ENCODE assay signal across 1 cellular context in the genomic region with DNA sequence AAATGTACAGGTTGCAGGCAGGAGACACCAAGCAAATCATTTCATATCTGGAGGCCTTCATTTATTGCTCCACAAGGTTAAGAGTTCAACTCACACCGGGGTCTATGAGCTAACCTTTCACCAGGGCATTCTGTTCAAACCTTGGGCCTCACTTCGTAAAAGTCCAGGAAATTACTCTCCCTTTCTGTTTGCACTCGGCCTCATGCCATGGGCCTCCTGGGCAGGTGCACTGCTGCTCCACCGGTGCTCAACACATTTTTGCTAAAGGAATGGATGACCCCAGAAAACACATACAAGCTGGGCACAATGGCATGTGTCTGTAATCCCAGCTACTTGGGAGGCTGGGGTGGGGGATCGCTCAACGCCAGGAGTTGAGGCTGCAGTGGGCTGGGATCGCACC.
A peak's percentile ranks its signal among the peaks of the same experiment; 100 is the strongest.
TF ChIP-seq lines count a peak whose summit lies in the region.

No MANE protein-coding gene starts in this region.

TF ChIP-seq in HepG2, 621 proteins besides CTCF, POLR2A, EP300 and RAD21 (continued from another document and continues in another):
- TF ChIP-seq, protein P1, sequence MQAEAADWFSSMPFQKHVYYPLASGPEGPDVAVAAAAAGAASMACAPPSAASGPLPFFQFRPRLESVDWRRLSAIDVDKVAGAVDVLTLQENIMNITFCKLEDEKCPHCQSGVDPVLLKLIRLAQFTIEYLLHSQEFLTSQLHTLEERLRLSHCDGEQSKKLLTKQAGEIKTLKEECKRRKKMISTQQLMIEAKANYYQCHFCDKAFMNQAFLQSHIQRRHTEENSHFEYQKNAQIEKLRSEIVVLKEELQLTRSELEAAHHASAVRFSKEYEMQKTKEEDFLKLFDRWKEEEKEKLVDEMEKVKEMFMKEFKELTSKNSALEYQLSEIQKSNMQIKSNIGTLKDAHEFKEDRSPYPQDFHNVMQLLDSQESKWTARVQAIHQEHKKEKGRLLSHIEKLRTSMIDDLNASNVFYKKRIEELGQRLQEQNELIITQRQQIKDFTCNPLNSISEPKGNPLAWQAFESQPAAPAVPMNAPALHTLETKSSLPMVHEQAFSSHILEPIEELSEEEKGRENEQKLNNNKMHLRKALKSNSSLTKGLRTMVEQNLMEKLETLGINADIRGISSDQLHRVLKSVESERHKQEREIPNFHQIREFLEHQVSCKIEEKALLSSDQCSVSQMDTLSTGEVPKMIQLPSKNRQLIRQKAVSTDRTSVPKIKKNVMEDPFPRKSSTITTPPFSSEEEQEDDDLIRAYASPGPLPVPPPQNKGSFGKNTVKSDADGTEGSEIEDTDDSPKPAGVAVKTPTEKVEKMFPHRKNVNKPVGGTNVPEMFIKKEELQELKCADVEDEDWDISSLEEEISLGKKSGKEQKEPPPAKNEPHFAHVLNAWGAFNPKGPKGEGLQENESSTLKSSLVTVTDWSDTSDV (CRISPR knock-in tag; IDR thresholded peaks at IDR 0.05) = no peak
- TF ChIP-seq, protein P2, sequence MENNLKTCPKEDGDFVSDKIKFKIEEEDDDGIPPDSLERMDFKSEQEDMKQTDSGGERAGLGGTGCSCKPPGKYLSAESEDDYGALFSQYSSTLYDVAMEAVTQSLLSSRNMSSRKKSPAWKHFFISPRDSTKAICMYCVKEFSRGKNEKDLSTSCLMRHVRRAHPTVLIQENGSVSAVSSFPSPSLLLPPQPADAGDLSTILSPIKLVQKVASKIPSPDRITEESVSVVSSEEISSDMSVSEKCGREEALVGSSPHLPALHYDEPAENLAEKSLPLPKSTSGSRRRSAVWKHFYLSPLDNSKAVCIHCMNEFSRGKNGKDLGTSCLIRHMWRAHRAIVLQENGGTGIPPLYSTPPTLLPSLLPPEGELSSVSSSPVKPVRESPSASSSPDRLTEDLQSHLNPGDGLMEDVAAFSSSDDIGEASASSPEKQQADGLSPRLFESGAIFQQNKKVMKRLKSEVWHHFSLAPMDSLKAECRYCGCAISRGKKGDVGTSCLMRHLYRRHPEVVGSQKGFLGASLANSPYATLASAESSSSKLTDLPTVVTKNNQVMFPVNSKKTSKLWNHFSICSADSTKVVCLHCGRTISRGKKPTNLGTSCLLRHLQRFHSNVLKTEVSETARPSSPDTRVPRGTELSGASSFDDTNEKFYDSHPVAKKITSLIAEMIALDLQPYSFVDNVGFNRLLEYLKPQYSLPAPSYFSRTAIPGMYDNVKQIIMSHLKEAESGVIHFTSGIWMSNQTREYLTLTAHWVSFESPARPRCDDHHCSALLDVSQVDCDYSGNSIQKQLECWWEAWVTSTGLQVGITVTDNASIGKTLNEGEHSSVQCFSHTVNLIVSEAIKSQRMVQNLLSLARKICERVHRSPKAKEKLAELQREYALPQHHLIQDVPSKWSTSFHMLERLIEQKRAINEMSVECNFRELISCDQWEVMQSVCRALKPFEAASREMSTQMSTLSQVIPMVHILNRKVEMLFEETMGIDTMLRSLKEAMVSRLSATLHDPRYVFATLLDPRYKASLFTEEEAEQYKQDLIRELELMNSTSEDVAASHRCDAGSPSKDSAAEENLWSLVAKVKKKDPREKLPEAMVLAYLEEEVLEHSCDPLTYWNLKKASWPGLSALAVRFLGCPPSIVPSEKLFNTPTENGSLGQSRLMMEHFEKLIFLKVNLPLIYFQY (CRISPR knock-in tag; IDR thresholded peaks at IDR 0.05; ENCODE audit: borderline replicate concordance) = no peak
- TF ChIP-seq, protein P3, sequence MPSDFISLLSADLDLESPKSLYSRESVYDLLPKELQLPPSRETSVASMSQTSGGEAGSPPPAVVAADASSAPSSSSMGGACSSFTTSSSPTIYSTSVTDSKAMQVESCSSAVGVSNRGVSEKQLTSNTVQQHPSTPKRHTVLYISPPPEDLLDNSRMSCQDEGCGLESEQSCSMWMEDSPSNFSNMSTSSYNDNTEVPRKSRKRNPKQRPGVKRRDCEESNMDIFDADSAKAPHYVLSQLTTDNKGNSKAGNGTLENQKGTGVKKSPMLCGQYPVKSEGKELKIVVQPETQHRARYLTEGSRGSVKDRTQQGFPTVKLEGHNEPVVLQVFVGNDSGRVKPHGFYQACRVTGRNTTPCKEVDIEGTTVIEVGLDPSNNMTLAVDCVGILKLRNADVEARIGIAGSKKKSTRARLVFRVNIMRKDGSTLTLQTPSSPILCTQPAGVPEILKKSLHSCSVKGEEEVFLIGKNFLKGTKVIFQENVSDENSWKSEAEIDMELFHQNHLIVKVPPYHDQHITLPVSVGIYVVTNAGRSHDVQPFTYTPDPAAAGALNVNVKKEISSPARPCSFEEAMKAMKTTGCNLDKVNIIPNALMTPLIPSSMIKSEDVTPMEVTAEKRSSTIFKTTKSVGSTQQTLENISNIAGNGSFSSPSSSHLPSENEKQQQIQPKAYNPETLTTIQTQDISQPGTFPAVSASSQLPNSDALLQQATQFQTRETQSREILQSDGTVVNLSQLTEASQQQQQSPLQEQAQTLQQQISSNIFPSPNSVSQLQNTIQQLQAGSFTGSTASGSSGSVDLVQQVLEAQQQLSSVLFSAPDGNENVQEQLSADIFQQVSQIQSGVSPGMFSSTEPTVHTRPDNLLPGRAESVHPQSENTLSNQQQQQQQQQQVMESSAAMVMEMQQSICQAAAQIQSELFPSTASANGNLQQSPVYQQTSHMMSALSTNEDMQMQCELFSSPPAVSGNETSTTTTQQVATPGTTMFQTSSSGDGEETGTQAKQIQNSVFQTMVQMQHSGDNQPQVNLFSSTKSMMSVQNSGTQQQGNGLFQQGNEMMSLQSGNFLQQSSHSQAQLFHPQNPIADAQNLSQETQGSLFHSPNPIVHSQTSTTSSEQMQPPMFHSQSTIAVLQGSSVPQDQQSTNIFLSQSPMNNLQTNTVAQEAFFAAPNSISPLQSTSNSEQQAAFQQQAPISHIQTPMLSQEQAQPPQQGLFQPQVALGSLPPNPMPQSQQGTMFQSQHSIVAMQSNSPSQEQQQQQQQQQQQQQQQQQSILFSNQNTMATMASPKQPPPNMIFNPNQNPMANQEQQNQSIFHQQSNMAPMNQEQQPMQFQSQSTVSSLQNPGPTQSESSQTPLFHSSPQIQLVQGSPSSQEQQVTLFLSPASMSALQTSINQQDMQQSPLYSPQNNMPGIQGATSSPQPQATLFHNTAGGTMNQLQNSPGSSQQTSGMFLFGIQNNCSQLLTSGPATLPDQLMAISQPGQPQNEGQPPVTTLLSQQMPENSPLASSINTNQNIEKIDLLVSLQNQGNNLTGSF (CRISPR knock-in tag; IDR thresholded peaks at IDR 0.05) = peak; percentile 79; the same call in 1 of the 2 replicates
- TF ChIP-seq FIP1L1 (IDR thresholded peaks at IDR 0.05; ENCODE audit: borderline replicate concordance, insufficient read depth, low read depth, low read length) (no peak), MED8 (CRISPR knock-in tag; IDR thresholded peaks at IDR 0.05; ENCODE audit: insufficient replicate concordance) (no peak), HCFC1 (IDR thresholded peaks at IDR 0.05; ENCODE audit: low read depth, low read length) (no peak), ZNF563 (CRISPR knock-in tag; IDR thresholded peaks at IDR 0.05) (no peak), KMT2B (CRISPR knock-in tag; IDR thresholded peaks at IDR 0.05) (peak; percentile 56; the same call in 1 of the 2 replicates), ZMAT3 (CRISPR knock-in tag; conservative IDR thresholded peaks at IDR 0.05) (peak; percentile 57; the same call in 1 of the 2 replicates)
- TF ChIP-seq, protein P4, sequence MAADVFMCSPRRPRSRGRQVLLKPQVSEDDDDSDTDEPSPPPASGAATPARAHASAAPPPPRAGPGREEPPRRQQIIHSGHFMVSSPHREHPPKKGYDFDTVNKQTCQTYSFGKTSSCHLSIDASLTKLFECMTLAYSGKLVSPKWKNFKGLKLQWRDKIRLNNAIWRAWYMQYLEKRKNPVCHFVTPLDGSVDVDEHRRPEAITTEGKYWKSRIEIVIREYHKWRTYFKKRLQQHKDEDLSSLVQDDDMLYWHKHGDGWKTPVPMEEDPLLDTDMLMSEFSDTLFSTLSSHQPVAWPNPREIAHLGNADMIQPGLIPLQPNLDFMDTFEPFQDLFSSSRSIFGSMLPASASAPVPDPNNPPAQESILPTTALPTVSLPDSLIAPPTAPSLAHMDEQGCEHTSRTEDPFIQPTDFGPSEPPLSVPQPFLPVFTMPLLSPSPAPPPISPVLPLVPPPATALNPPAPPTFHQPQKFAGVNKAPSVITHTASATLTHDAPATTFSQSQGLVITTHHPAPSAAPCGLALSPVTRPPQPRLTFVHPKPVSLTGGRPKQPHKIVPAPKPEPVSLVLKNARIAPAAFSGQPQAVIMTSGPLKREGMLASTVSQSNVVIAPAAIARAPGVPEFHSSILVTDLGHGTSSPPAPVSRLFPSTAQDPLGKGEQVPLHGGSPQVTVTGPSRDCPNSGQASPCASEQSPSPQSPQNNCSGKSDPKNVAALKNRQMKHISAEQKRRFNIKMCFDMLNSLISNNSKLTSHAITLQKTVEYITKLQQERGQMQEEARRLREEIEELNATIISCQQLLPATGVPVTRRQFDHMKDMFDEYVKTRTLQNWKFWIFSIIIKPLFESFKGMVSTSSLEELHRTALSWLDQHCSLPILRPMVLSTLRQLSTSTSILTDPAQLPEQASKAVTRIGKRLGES (CRISPR knock-in tag; IDR thresholded peaks at IDR 0.05; ENCODE audit: borderline replicate concordance) = 0 out of 2 replicates have a peak, but pooled peaks have one; percentile 44
- TF ChIP-seq, protein P5, sequence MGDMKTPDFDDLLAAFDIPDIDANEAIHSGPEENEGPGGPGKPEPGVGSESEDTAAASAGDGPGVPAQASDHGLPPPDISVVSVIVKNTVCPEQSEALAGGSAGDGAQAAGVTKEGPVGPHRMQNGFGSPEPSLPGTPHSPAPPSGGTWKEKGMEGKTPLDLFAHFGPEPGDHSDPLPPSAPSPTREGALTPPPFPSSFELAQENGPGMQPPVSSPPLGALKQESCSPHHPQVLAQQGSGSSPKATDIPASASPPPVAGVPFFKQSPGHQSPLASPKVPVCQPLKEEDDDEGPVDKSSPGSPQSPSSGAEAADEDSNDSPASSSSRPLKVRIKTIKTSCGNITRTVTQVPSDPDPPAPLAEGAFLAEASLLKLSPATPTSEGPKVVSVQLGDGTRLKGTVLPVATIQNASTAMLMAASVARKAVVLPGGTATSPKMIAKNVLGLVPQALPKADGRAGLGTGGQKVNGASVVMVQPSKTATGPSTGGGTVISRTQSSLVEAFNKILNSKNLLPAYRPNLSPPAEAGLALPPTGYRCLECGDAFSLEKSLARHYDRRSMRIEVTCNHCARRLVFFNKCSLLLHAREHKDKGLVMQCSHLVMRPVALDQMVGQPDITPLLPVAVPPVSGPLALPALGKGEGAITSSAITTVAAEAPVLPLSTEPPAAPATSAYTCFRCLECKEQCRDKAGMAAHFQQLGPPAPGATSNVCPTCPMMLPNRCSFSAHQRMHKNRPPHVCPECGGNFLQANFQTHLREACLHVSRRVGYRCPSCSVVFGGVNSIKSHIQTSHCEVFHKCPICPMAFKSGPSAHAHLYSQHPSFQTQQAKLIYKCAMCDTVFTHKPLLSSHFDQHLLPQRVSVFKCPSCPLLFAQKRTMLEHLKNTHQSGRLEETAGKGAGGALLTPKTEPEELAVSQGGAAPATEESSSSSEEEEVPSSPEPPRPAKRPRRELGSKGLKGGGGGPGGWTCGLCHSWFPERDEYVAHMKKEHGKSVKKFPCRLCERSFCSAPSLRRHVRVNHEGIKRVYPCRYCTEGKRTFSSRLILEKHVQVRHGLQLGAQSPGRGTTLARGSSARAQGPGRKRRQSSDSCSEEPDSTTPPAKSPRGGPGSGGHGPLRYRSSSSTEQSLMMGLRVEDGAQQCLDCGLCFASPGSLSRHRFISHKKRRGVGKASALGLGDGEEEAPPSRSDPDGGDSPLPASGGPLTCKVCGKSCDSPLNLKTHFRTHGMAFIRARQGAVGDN (CRISPR knock-in tag; IDR thresholded peaks at IDR 0.05) = peak; percentile 81
- TF ChIP-seq, protein P6, sequence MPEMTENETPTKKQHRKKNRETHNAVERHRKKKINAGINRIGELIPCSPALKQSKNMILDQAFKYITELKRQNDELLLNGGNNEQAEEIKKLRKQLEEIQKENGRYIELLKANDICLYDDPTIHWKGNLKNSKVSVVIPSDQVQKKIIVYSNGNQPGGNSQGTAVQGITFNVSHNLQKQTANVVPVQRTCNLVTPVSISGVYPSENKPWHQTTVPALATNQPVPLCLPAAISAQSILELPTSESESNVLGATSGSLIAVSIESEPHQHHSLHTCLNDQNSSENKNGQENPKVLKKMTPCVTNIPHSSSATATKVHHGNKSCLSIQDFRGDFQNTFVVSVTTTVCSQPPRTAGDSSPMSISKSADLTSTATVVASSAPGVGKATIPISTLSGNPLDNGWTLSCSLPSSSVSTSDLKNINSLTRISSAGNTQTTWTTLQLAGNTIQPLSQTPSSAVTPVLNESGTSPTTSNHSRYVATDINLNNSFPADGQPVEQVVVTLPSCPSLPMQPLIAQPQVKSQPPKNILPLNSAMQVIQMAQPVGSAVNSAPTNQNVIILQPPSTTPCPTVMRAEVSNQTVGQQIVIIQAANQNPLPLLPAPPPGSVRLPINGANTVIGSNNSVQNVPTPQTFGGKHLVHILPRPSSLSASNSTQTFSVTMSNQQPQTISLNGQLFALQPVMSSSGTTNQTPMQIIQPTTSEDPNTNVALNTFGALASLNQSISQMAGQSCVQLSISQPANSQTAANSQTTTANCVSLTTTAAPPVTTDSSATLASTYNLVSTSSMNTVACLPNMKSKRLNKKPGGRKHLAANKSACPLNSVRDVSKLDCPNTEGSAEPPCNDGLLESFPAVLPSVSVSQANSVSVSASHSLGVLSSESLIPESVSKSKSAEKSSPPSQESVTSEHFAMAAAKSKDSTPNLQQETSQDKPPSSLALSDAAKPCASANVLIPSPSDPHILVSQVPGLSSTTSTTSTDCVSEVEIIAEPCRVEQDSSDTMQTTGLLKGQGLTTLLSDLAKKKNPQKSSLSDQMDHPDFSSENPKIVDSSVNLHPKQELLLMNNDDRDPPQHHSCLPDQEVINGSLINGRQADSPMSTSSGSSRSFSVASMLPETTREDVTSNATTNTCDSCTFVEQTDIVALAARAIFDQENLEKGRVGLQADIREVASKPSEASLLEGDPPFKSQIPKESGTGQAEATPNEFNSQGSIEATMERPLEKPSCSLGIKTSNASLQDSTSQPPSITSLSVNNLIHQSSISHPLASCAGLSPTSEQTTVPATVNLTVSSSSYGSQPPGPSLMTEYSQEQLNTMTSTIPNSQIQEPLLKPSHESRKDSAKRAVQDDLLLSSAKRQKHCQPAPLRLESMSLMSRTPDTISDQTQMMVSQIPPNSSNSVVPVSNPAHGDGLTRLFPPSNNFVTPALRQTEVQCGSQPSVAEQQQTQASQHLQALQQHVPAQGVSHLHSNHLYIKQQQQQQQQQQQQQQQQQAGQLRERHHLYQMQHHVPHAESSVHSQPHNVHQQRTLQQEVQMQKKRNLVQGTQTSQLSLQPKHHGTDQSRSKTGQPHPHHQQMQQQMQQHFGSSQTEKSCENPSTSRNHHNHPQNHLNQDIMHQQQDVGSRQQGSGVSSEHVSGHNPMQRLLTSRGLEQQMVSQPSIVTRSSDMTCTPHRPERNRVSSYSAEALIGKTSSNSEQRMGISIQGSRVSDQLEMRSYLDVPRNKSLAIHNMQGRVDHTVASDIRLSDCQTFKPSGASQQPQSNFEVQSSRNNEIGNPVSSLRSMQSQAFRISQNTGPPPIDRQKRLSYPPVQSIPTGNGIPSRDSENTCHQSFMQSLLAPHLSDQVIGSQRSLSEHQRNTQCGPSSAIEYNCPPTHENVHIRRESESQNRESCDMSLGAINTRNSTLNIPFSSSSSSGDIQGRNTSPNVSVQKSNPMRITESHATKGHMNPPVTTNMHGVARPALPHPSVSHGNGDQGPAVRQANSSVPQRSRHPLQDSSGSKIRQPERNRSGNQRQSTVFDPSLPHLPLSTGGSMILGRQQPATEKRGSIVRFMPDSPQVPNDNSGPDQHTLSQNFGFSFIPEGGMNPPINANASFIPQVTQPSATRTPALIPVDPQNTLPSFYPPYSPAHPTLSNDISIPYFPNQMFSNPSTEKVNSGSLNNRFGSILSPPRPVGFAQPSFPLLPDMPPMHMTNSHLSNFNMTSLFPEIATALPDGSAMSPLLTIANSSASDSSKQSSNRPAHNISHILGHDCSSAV (CRISPR knock-in tag; IDR thresholded peaks at IDR 0.05; ENCODE audit: borderline replicate concordance) = no peak
